1 cellular context compared by ENCODE assay signal in the genomic region with DNA sequence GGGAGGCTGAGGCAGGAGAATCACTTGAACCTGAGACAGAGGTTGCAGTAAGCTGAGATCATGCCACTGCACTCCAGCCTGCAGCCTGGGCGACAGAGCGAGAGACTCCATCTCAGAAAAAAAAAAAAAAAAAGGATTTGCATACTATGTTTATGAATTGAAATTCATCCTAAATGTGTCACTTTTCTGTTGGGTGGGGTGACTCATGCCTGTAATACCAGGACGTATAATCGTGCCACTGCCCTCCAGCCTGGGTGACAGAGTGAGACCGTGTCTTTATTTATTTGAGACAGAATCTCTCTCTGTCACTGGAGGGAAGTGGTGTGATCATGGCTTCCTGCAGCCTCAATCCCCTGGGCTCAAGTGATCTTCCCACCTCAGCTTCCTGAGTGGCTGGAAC.
A peak's percentile ranks its signal among the peaks of the same experiment; 100 is the strongest.
TF ChIP-seq lines count a peak whose summit lies in the region.

No MANE protein-coding gene starts in this region.

TF ChIP-seq in GM12878, 131 proteins besides CTCF, POLR2A, EP300 and RAD21:
- TF ChIP-seq BHLHE40 (IDR thresholded peaks at IDR 0.05; ENCODE audit: borderline replicate concordance in 1 of 2, low read depth in 2 of 2, low read length in 1 of 2) (no peak), POU2F2 (IDR thresholded peaks at IDR 0.05; ENCODE audit: borderline replicate concordance, low read depth, low read length) (peak; percentile 60; the same call in 1 of the 3 replicates), NFIC (IDR thresholded peaks at IDR 0.05; ENCODE audit: low read depth, low read length) (no peak)
- TF ChIP-seq, protein P1, sequence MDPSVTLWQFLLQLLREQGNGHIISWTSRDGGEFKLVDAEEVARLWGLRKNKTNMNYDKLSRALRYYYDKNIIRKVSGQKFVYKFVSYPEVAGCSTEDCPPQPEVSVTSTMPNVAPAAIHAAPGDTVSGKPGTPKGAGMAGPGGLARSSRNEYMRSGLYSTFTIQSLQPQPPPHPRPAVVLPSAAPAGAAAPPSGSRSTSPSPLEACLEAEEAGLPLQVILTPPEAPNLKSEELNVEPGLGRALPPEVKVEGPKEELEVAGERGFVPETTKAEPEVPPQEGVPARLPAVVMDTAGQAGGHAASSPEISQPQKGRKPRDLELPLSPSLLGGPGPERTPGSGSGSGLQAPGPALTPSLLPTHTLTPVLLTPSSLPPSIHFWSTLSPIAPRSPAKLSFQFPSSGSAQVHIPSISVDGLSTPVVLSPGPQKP (IDR thresholded peaks at IDR 0.05; ENCODE audit: low read depth, low read length): no peak
